8 cellular contexts compared by ENCODE assay signal in the genomic region with DNA sequence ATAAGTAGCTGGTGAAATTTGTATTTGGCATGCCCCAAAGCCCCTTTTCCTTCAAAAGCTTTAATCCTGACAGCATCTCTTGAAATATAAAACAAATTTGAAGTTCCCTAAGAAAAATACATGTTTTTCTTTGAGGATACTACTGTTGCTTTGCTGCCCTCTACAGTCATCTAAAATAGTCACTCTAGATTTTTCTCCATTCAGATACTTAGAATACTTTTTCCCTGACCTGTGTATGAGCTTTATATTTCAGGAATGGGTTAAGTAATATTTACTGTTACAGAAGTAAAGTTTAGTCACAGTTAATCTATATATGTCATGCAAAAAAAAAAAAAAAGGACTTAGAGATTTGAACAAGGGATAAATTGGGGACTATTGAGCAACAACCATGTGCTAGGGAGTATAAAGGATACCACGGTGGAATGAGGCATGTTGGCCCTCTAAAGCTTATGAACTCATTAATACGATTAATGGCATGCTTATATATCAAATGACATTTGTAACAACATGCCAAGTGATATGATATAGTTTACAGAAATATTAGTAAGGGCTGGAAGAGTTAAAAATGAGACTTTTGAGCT. TPM values are rescaled to one million over a fixed set of nuclear protein-coding genes. Genes with fewer than 3 reads are reported as not detected.
DNase-seq lines count a peak whose midpoint lies in the region; FAIRE-seq and TF ChIP-seq lines count a peak whose summit lies in the region.

No MANE protein-coding gene starts in this region.

- no peaks in the 10 kb centered on the region for H3K36me3 ChIP-seq in tibial nerve

- FAIRE-seq in frontal cortex (lab: Jason Lieb, UNC), result peak; percentile 53

- H3K27me3 ChIP-seq in tibial nerve, result no peaks in the 10 kb centered on the region

- no peak overlapping the region for H3K27ac ChIP-seq in tibial nerve

- WGBS in tibial nerve, 2 donors, result 25 to 38% methylated on average over 2 of the region's 2 CpGs

- peak; percentile 11 to 47 (median 39) for TF ChIP-seq CTCF in tibial nerve (IDR thresholded peaks at IDR 0.05)

- H3K4me3 ChIP-seq in tibial nerve, result no peak overlapping the region

- H3K4me1 ChIP-seq in tibial nerve, result peaks cover 0 to 25% (median 0%) of the 10 kb centered on the region in 4 donors

- peak; percentile 58 for DNase-seq in SIG-M5 treated with dmso at 0.1 percent for 504 hours (lab: John Stamatoyannopoulos, UW; ENCODE audit: unreplicated experiment)
- DNase-seq in SIG-M5 (lab: John Stamatoyannopoulos, UW), result no peak
- peak; percentile 63 for DNase-seq in RKO (ENCODE audit: low spot score)
- DNase-seq in frontal cortex (ENCODE audit: low spot score in 2 of 2), result no peak
- DNase-seq in tibial nerve (ENCODE audit: low spot score in 2 of 2), result no peak
- no peak for DNase-seq in T-helper 9 cell
- DNase-seq in activated CD4-positive, alpha-beta T cell treated with anti-CD3 and anti-CD28 coated beads, Interleukin-2, amount 50 U/mL, for 4 hours, result no peak
- DNase-seq in NOMO-1 treated with DMSO at 0.1 percent for 48 hours (lab: John Stamatoyannopoulos, UW; ENCODE audit: unreplicated experiment), result no peak

- no peak for TF ChIP-seq EP300 in tibial nerve (IDR thresholded peaks at IDR 0.05)

- H3K9me3 ChIP-seq in tibial nerve, result no peaks in the 10 kb centered on the region

- no peak for TF ChIP-seq POLR2A in tibial nerve (IDR thresholded peaks at IDR 0.05)

RNA-seq across cellular contexts. Expression of a gene that starts 8.8 kb away (rescaled TPM):
- total RNA-seq in frontal cortex (157 TPM), tibial nerve (10 to 100 TPM; 27.1 to 40.2 (median 29.1) TPM)

Comparison
In these comparisons a context has a peak if more than half of its experiments do, and no peak if none do; other contexts are left out.
1. DNase-seq: peak in SIG-M5 treated with dmso at 0.1 percent for 504 hours (single experiment) and RKO (single experiment); none in SIG-M5 (single experiment), frontal cortex (0 of 2), tibial nerve (0 of 2), T-helper 9 cell (single experiment), activated CD4-positive, alpha-beta T cell treated with anti-CD3 and anti-CD28 coated beads, Interleukin-2, amount 50 U/mL, for 4 hours (0 of 2) and NOMO-1 treated with DMSO at 0.1 percent for 48 hours (single experiment).